Comparison of ENCODE assay signal across 8 cellular contexts in genomic region chr10:62048919-62049636, GRCh38.
DNase-seq lines count a peak whose midpoint lies in the region; ATAC-seq and TF ChIP-seq lines count a peak whose summit lies in the region.

No MANE protein-coding gene starts in this region.

- no peaks in the 10 kb centered on the region for H3K9me3 ChIP-seq in Caco-2
- no peaks in the 10 kb centered on the region for H3K9me3 ChIP-seq in MM.1S (replicated peaks; ENCODE audit: insufficient read depth, low read length)

- no peaks in the 10 kb centered on the region for H3K27me3 ChIP-seq in Caco-2 (replicated peaks; ENCODE audit: control insufficient read depth, insufficient read depth, low read length)
- no peaks in the 10 kb centered on the region for H3K27me3 ChIP-seq in MM.1S (replicated peaks; ENCODE audit: insufficient read depth, low read length)
- H3K27me3 ChIP-seq in layer of hippocampus (ENCODE audit: control insufficient read depth, insufficient read depth, low read length), result no peaks in the 10 kb centered on the region

- peak overlapping the region; percentile 71 for H3K4me2 ChIP-seq in MM.1S (ENCODE audit: low read depth, low read length)

- ATAC-seq in GM21576 (IDR thresholded peaks at IDR 0.05; ENCODE audit: unreplicated experiment) (no peak), HG02642 (IDR thresholded peaks at IDR 0.05; ENCODE audit: poor library complexity, unreplicated experiment) (no peak)

- H3K9me2 ChIP-seq in MM.1S (replicated peaks; ENCODE audit: insufficient read depth, low read length), result no peaks in the 10 kb centered on the region

- peak overlapping the region; percentile 96 for H3K9ac ChIP-seq in MM.1S (ENCODE audit: low read length)

- H3K79me2 ChIP-seq in MM.1S (ENCODE audit: low read length), result peaks cover 87% of the 10 kb centered on the region

- no peaks in the 10 kb centered on the region for H3K9me3 Mint-ChIP-seq in Caco-2 (ENCODE audit: unreplicated experiment)

- TF ChIP-seq CTCF in Caco-2 (IDR thresholded peaks at IDR 0.05; ENCODE audit: insufficient read depth in 1 of 2, low read depth in 1 of 2, low read length in 1 of 2, severe bottlenecking in 1 of 2, unreplicated experiment in 1 of 2) (no peak), MM.1S (IDR thresholded peaks at IDR 0.05; ENCODE audit: low read length) (no peak), choroid plexus epithelial cell (conservative IDR thresholded peaks at IDR 0.05; ENCODE audit: low read depth, low read length) (no peak)

- CTCF ChIA-PET in Caco-2 (lab: Charles Lee), result interaction anchor here (0.7 to 3.7 kb wide), 7 partner anchors 10 to 196 kb away, joined by 3 to 35 read pairs (median 4); no protein-coding TSS in a partner anchor

- peaks cover 97% of the 10 kb centered on the region for H3K36me3 Mint-ChIP-seq in Caco-2 (ENCODE audit: insufficient read depth, unreplicated experiment)

- H3K4me1 Mint-ChIP-seq in Caco-2 (ENCODE audit: low read depth, unreplicated experiment), result peaks cover 80% of the 10 kb centered on the region

- H3K4me3 ChIP-seq in Caco-2 (ENCODE audit: low read depth, low read length), result peak overlapping the region; percentile 36
- peak overlapping the region; percentile 72 for H3K4me3 ChIP-seq in MM.1S (ENCODE audit: low read length)
- peak overlapping the region; percentile 70 for H3K4me3 ChIP-seq in choroid plexus epithelial cell (ENCODE audit: low read depth, low read length)

- no peaks in the 10 kb centered on the region for H3K27me3 Mint-ChIP-seq in Caco-2 (ENCODE audit: insufficient read depth, unreplicated experiment)

- H2AFZ ChIP-seq in MM.1S (ENCODE audit: low read length), result no peak overlapping the region

- peak; percentile 88 to 91 for DNase-seq in Caco-2
- DNase-seq in MM.1S, result peak; percentile 58
- peak; percentile 81 to 84 for DNase-seq in activated CD4-positive, alpha-beta T cell treated with anti-CD3 and anti-CD28 coated beads for 4 hours
- DNase-seq in choroid plexus epithelial cell (ENCODE audit: low read depth), result peak; percentile 99
- DNase-seq in stimulated activated CD4-positive, alpha-beta T cell treated with anti-CD3 and anti-CD28 coated beads, Interleukin-15, amount 100 ng/mL, for 24 hours, result peak; percentile 85

- POLR2A ChIA-PET in Caco-2 (lab: Charles Lee), result interaction anchor here (0.6 to 2.6 kb wide), 9 partner anchors 9 to 211 kb away, joined by 3 to 21 read pairs (median 4); no protein-coding TSS in a partner anchor

- H3F3A ChIP-seq in MM.1S (ENCODE audit: insufficient read depth, low read length), result peaks cover 76% of the 10 kb centered on the region

- no peaks in the 10 kb centered on the region for H4K20me1 ChIP-seq in MM.1S (ENCODE audit: insufficient read depth, low read length)

- H3K4me3 Mint-ChIP-seq in Caco-2 (ENCODE audit: unreplicated experiment), result peak overlapping the region; percentile 93

- no TSS peak for BruUV-seq in Caco-2 (replicated peaks; lab: Mats Ljungman, UMichigan)

- H3K27ac ChIP-seq in MM.1S (ENCODE audit: low read length) (peak overlapping the region; percentile 94), layer of hippocampus (ENCODE audit: low read depth, low read length) (peak overlapping the region; percentile 88)

- peak overlapping the region; percentile 79 for H3K27ac Mint-ChIP-seq in Caco-2 (ENCODE audit: unreplicated experiment)

- H3K4me1 ChIP-seq in Caco-2, result peaks cover 82% of the 10 kb centered on the region
- peaks cover 60% of the 10 kb centered on the region for H3K4me1 ChIP-seq in MM.1S (ENCODE audit: low read length)

- peaks cover 16% of the 10 kb centered on the region for H3K36me3 ChIP-seq in Caco-2 (ENCODE audit: control insufficient read depth, insufficient read depth, low read length)
- H3K36me3 ChIP-seq in MM.1S (replicated peaks; ENCODE audit: insufficient read depth, low read length), result peaks cover 9% of the 10 kb centered on the region

- intact Hi-C loops in Caco-2 (cut with micrococcal nuclease; ENCODE audit: unreplicated experiment), result loop anchor here (1.0 to 10.0 kb wide), 4 partner anchors 11 to 766 kb away; partner anchors contain the start of gene EGR2
